In the genomic region with DNA sequence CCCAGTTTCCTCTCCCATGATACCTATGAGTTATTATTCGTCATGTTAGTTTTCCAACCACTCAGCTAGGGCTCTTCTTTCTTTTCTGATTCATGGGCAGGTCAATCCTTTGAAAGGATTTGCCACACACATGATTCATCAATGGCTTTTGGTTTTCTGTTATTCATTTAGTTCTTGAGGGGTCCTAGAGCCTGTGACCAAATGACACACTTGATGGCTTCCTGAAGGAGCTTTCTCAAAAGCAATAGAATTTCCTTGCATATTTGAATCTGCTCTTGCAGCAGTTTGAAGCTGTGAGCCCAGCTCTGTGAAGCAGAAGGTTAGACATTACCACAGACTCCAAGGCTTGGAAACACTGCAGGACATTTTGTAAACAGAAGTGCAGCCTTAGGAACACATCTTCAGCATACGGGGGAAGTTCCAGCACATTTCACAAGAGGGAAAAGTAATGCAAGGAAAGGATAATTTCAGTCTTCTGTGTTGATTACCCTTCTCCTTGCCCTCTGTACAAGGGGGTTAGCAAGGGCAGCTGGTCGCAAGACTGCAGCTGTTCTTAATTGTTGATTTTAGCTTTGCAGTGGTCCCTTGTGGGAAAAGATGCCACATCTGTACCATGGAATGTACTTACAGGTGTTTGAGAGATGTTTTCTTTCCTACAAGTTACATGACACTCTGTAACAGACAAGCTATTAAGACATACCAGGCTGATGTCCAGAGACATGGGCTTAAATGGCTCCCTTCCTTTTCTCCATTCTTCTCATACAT, we compare ENCODE assay signal across 11 cellular contexts.
DNase-seq lines count a peak whose midpoint lies in the region; ATAC-seq and TF ChIP-seq lines count a peak whose summit lies in the region.
"Had no signal": no experiment of that assay in that cellular context is flagged by ENCODE, and none has a peak within 500 bp of the region (broad histone marks: within the 10 kb centered on the region; RNA-seq: fewer than 3 reads in every experiment).

No MANE protein-coding gene starts in this region.

- H3K4me3 ChIP-seq in SJCRH30: peak overlapping the region; percentile 18; the same call in 1 of the 2 replicates
- no peak overlapping the region for H3K4me3 ChIP-seq in foreskin fibroblast (ENCODE audit: low read depth in 1 of 2, low read length in 2 of 2)
- peak overlapping the region; percentile 1 for H3K4me3 ChIP-seq in skeletal muscle satellite cell (ENCODE audit: low read length)
- H3K4me3 ChIP-seq: GM12878, skin epidermis had no signal

- peak overlapping the region; percentile 83 for H3K27ac ChIP-seq in SJCRH30

- TF ChIP-seq CTCF in foreskin fibroblast (IDR thresholded peaks at IDR 0.05; ENCODE audit: low read depth, low read length): no peak

- H3K9me3 ChIP-seq in SJCRH30 (replicated peaks) (no peaks in the 10 kb centered on the region), skeletal muscle satellite cell (replicated peaks; ENCODE audit: low read length) (no peaks in the 10 kb centered on the region)

- no peak overlapping the region for H3K9ac ChIP-seq in skeletal muscle satellite cell (ENCODE audit: low read depth, low read length)

- peak; percentile 11 for DNase-seq in HCEC 1CT
- DNase-seq in SJCRH30: peak; percentile 33 to 72
- DNase-seq in foreskin fibroblast: peak; percentile 15 to 60
- DNase-seq in Right ventricle myocardium inferior (ENCODE audit: missing footprints): no peak
- no peak for DNase-seq in OCI-M1 (lab: John Stamatoyannopoulos, UW)
- DNase-seq: Kasumi-1 had no signal

- ATAC-seq in Right ventricle myocardium inferior: no peak
- ATAC-seq in HG03565 (IDR thresholded peaks at IDR 0.05; ENCODE audit: unreplicated experiment): no peak
- ATAC-seq: GM12878, WTC11 had no signal

- no peaks in the 10 kb centered on the region for H3K36me3 ChIP-seq in SJCRH30
- H3K36me3 ChIP-seq in skeletal muscle satellite cell (ENCODE audit: insufficient read depth, low read length): no peaks in the 10 kb centered on the region

- H3K4me1 ChIP-seq in SJCRH30 (peaks cover 42% of the 10 kb centered on the region), skeletal muscle satellite cell (ENCODE audit: control insufficient read depth, insufficient read depth, low read length) (peaks cover 28% of the 10 kb centered on the region)

- H3K4me2 ChIP-seq in skeletal muscle satellite cell (ENCODE audit: low read length): peak overlapping the region; percentile 40

- intact Hi-C loops in Right ventricle myocardium inferior (cut with DNase I): loop anchor here (10.0 kb wide), 1 partner anchor 379 kb away; no protein-coding TSS in a partner anchor

- H3K27me3 ChIP-seq in SJCRH30 (no peaks in the 10 kb centered on the region), skeletal muscle satellite cell (ENCODE audit: control insufficient read depth, insufficient read depth, low read length) (no peaks in the 10 kb centered on the region)

Comparison
In these comparisons a context has a peak if more than half of its experiments do, and no peak if none do; other contexts are left out.
1. DNase-seq: peak in HCEC 1CT (single experiment), SJCRH30 (2 of 2) and foreskin fibroblast (2 of 2); none in Right ventricle myocardium inferior (single experiment) and OCI-M1 (single experiment).
2. H3K4me3 ChIP-seq: peak in SJCRH30 (single experiment) and skeletal muscle satellite cell (single experiment); none in foreskin fibroblast (0 of 2).